ENCODE assay signal across 8 cellular contexts in the genomic region with DNA sequence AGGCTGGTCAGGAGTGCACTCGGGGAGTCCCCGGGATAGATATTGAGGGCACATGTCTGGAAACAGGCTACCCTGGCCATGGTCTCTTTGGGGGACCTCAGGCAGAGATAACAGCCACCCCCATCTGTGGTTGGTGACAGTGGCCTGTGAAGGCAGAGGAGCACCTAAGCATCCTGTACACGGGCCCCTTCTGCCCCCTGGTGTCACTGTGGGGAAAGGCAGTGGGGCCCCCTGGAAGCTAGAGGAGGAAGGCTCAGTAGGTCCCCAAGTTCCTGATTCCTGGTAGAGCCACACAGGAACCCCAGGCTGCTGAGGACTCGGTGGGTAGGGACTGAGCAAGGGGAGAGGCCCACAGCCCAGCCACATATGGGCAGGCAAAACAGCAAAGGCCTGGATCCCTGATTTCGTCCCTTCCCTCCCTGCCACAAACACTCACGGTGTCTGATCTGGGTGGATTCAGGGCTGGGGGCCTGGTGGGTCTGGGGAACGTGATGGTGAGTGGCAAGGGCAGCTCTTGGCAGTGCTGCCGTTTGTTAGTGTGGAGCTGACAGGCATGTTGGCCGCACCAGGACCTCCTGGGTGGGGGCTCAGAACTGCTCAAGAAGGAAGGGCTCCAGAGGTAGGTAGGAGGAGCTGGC. TPM values are rescaled to one million over a fixed set of nuclear protein-coding genes. Genes with fewer than 3 reads are reported as not detected.
DNase-seq lines count a peak whose midpoint lies in the region; ATAC-seq and TF ChIP-seq lines count a peak whose summit lies in the region.

No MANE protein-coding gene starts in this region.

- peaks cover 9% of the 10 kb centered on the region for H3K36me3 Mint-ChIP-seq in Calu3 (ENCODE audit: insufficient read depth, unreplicated experiment)
- H3K36me3 Mint-ChIP-seq in T-helper 1 cell treated with Interleukin-12 subunit alpha and Interleukin-12 subunit beta and Interleukin-4 antibody, amounts not matched to agents 30 μg/mL and 1 μg/mL, for 36 hours (ENCODE audit: low read depth): peaks cover 73% of the 10 kb centered on the region

- no peaks in the 10 kb centered on the region for H3K4me1 Mint-ChIP-seq in Calu3 (ENCODE audit: low read depth, unreplicated experiment)
- H3K4me1 Mint-ChIP-seq in T-helper 1 cell treated with Interleukin-12 subunit alpha and Interleukin-12 subunit beta and Interleukin-4 antibody, amounts not matched to agents 30 μg/mL and 1 μg/mL, for 36 hours (ENCODE audit: low read depth): peaks cover 10% of the 10 kb centered on the region

- TF ChIP-seq CTCF in Calu3 (IDR thresholded peaks at IDR 0.05; ENCODE audit: unreplicated experiment): peak; percentile 50
- TF ChIP-seq CTCF in astrocyte of the cerebellum (IDR thresholded peaks at IDR 0.05; ENCODE audit: low read depth, low read length, missing control alignments): peak; percentile 78
- peak; percentile 83 for TF ChIP-seq CTCF in kidney epithelial cell (IDR thresholded peaks at IDR 0.05; ENCODE audit: insufficient read depth, low read length, poor library complexity, severe bottlenecking)

- H3K4me3 ChIP-seq in astrocyte of the cerebellum (ENCODE audit: low read depth, low read length) (no peak overlapping the region), kidney epithelial cell (ENCODE audit: low read depth, low read length) (no peak overlapping the region)

- DNase-seq in Calu3: peak; percentile 58
- DNase-seq in astrocyte of the cerebellum (ENCODE audit: low read depth): no peak
- DNase-seq in kidney epithelial cell (ENCODE audit: low read depth): no peak
- peak; percentile 44 to 54 for DNase-seq in stimulated activated CD4-positive, alpha-beta T cell treated with anti-CD3 and anti-CD28 coated beads, Interleukin-4, amount 100 ng/mL, for 48 hours (ENCODE audit: low read depth in 2 of 2)
- no peak for DNase-seq in DMS153 treated with DMSO at 0.1 percent for 48 hours (lab: John Stamatoyannopoulos, UW; ENCODE audit: unreplicated experiment)
- DNase-seq in NCI-H187 treated with DMSO at 0.1 percent for 48 hours (lab: John Stamatoyannopoulos, UW): no peak

- H3K4me3 Mint-ChIP-seq in Calu3 (ENCODE audit: low read depth, unreplicated experiment): no peak overlapping the region
- no peak overlapping the region for H3K4me3 Mint-ChIP-seq in T-helper 1 cell treated with Interleukin-12 subunit alpha and Interleukin-12 subunit beta and Interleukin-4 antibody, amounts not matched to agents 30 μg/mL and 1 μg/mL, for 36 hours

- intact Hi-C loops in Calu3 (cut with micrococcal nuclease; ENCODE audit: unreplicated experiment): loop anchor here (1.0 kb wide), 1 partner anchor 168 kb away; no protein-coding TSS in a partner anchor

- H3K27me3 ChIP-seq in kidney epithelial cell (ENCODE audit: control insufficient read depth, insufficient read depth, low read length): no peaks in the 10 kb centered on the region

- peak; percentile 69 for ATAC-seq in HG02798 (IDR thresholded peaks at IDR 0.05; ENCODE audit: poor library complexity, unreplicated experiment)

- H3K36me3 ChIP-seq in kidney epithelial cell (ENCODE audit: control insufficient read depth, insufficient read depth, low read length): peaks cover 2% of the 10 kb centered on the region

- CTCF ChIA-PET in Calu3 (lab: Charles Lee): interaction anchor here (1.4 kb wide), 1 partner anchor 168 kb away, joined by 10 read pairs; no protein-coding TSS in a partner anchor

- BruUV-seq in Calu3 (replicated peaks; lab: Mats Ljungman, UMichigan): no TSS peak

- no peak overlapping the region for H3K27ac Mint-ChIP-seq in Calu3 (ENCODE audit: unreplicated experiment)
- H3K27ac Mint-ChIP-seq in T-helper 1 cell treated with Interleukin-12 subunit alpha and Interleukin-12 subunit beta and Interleukin-4 antibody, amounts not matched to agents 30 μg/mL and 1 μg/mL, for 36 hours: peak overlapping the region; percentile 26

- H3K9me3 Mint-ChIP-seq in Calu3 (ENCODE audit: low read depth, unreplicated experiment): no peaks in the 10 kb centered on the region
- H3K9me3 Mint-ChIP-seq in T-helper 1 cell treated with Interleukin-12 subunit alpha and Interleukin-12 subunit beta and Interleukin-4 antibody, amounts not matched to agents 30 μg/mL and 1 μg/mL, for 36 hours: no peaks in the 10 kb centered on the region

- no peaks in the 10 kb centered on the region for H3K27me3 Mint-ChIP-seq in Calu3 (ENCODE audit: unreplicated experiment)
- H3K27me3 Mint-ChIP-seq in T-helper 1 cell treated with Interleukin-12 subunit alpha and Interleukin-12 subunit beta and Interleukin-4 antibody, amounts not matched to agents 30 μg/mL and 1 μg/mL, for 36 hours (ENCODE audit: low read depth): no peaks in the 10 kb centered on the region

- in situ Hi-C loops in astrocyte of the cerebellum (cut with HindIII; ENCODE audit: low sequenced_read_pairs): loop anchor here (25.0 kb wide), 1 partner anchor 158 kb away; no protein-coding TSS in a partner anchor

RNA-seq across cellular contexts. Expression of a gene that starts 14.1 kb away (rescaled TPM):
- total RNA-seq in Calu3 (2022) (not detected in 2 replicates), kidney epithelial cell (not detected in 2 replicates)

RNA-seq across cellular contexts. Expression of a gene that starts 42.8 kb away (rescaled TPM):
- total RNA-seq in Calu3 (2022) (not detected in 2 replicates), kidney epithelial cell (not detected in 2 replicates)

Comparison
In these comparisons a context has a peak if more than half of its experiments do, and no peak if none do; other contexts are left out.
1. DNase-seq: peak in Calu3 (single experiment) and stimulated activated CD4-positive, alpha-beta T cell treated with anti-CD3 and anti-CD28 coated beads, Interleukin-4, amount 100 ng/mL, for 48 hours (2 of 2); none in astrocyte of the cerebellum (single experiment), kidney epithelial cell (single experiment), DMS153 treated with DMSO at 0.1 percent for 48 hours (single experiment) and NCI-H187 treated with DMSO at 0.1 percent for 48 hours (single experiment).
2. Peak in every context shown above with its lines, with median percentiles within 50 percentile points of each other: CTCF ChIP-seq.